ENCODE assay signal across 8 cellular contexts in the genomic region with DNA sequence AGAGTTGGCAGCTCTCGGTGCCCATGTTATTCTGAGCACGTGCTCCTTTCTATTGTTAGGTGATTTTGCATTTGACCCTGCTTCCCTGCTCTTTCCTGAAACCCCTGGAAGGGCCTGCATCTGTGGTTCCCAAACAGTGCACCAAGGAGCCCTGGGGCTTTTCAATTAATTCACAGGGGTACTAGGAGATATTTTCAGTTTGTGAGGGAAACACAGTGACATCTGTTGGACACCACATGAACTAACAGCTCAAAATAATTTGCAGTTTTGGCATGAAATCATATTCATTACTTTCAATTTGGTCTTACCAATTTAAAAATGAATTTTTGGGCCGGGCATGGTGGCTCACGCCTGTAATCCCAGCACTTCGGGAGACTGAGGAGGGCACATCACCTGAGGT.
DNase-seq lines count a peak whose midpoint lies in the region; ATAC-seq, FAIRE-seq and TF ChIP-seq lines count a peak whose summit lies in the region.

No MANE protein-coding gene starts in this region.

- H2BK5ac ChIP-seq in mesenchymal stem cell (ENCODE audit: low read depth, low read length, poor library complexity, severe bottlenecking), result no peak overlapping the region

- no peaks in the 10 kb centered on the region for H3K4me1 Mint-ChIP-seq in brain
- no peaks in the 10 kb centered on the region for H3K4me1 Mint-ChIP-seq in natural killer cell

- DNase-seq in D721Med (ENCODE audit: insufficient read length, low spot score) (no peak), Kasumi-1 (lab: John Stamatoyannopoulos, UW) (peak; percentile 32 to 36), mesenchymal stem cell (peak; percentile 23), GM19240 (ENCODE audit: insufficient read length, low spot score) (no peak), natural killer cell (no peak), cerebellar nuclear complex (lab: John Stamatoyannopoulos, UW) (no peak), NCI-H1048 (lab: John Stamatoyannopoulos, UW) (no peak)

- no peak overlapping the region for H2BK15ac ChIP-seq in mesenchymal stem cell (ENCODE audit: low read depth, poor library complexity, severe bottlenecking)

- no peak overlapping the region for H3K18ac ChIP-seq in mesenchymal stem cell (ENCODE audit: low read depth in 1 of 2, low read length in 2 of 2)

- H3K27ac Mint-ChIP-seq in brain (no peak overlapping the region), natural killer cell (no peak overlapping the region)

- H3K9me3 Mint-ChIP-seq in brain (peaks cover 0 to 3% (median 0%) of the 10 kb centered on the region in 5 experiments), natural killer cell (no peaks in the 10 kb centered on the region)

- H3K9ac ChIP-seq in mesenchymal stem cell (ENCODE audit: low read length), result no peak overlapping the region

- FAIRE-seq in D721Med (lab: Jason Lieb, UNC), result peak; percentile 55

- 87% methylated on average over 5 of the region's 5 CpGs for WGBS in mesenchymal stem cell

- no peak overlapping the region for H3K4me2 ChIP-seq in mesenchymal stem cell (ENCODE audit: low read length, poor library complexity, severe bottlenecking)

- H3K79me1 ChIP-seq in mesenchymal stem cell (replicated peaks; ENCODE audit: low read length, poor library complexity, severe bottlenecking), result no peaks in the 10 kb centered on the region

- peaks cover 0 to 7% of the 10 kb centered on the region in 2 experiments for H3K27me3 ChIP-seq in mesenchymal stem cell (ENCODE audit: control insufficient read depth in 1 of 2, insufficient read depth in 1 of 2, low read length in 2 of 2)

- H3K9me3 ChIP-seq in mesenchymal stem cell (ENCODE audit: control insufficient read depth, low read length), result no peaks in the 10 kb centered on the region

- no peak overlapping the region for H3K4ac ChIP-seq in mesenchymal stem cell (ENCODE audit: low read depth in 1 of 2, low read length in 2 of 2)

- no peak overlapping the region for H3K4me3 Mint-ChIP-seq in brain
- H3K4me3 Mint-ChIP-seq in natural killer cell, result no peak overlapping the region

- no peaks in the 10 kb centered on the region for H3K36me3 ChIP-seq in mesenchymal stem cell (ENCODE audit: control insufficient read depth in 1 of 2, insufficient read depth in 2 of 2, low read depth in 1 of 2, low read length in 2 of 2)

- H3K27me3 Mint-ChIP-seq in brain (peaks cover 14% of the 10 kb centered on the region), natural killer cell (ENCODE audit: low read depth in 2 of 2) (peaks cover 0 to 7% of the 10 kb centered on the region in 2 donors)

- H3K36me3 Mint-ChIP-seq in brain (no peaks in the 10 kb centered on the region), natural killer cell (no peaks in the 10 kb centered on the region)

- H3K27ac ChIP-seq in mesenchymal stem cell (ENCODE audit: low read length, poor library complexity, severe bottlenecking), result no peak overlapping the region

- H4K91ac ChIP-seq in mesenchymal stem cell (ENCODE audit: low read length), result no peak overlapping the region

- no peak overlapping the region for H3K14ac ChIP-seq in mesenchymal stem cell (ENCODE audit: low read length in 2 of 2)

- no peak overlapping the region for H2AK5ac ChIP-seq in mesenchymal stem cell (ENCODE audit: low read length, severe bottlenecking)

- no peak overlapping the region for H2AFZ ChIP-seq in mesenchymal stem cell (ENCODE audit: low read depth, low read length)

- ATAC-seq in natural killer cell, result no peak

- no peak overlapping the region for H3K4me3 ChIP-seq in mesenchymal stem cell (ENCODE audit: insufficient read depth in 1 of 2, low read depth in 1 of 2, low read length in 2 of 2)

- H2BK12ac ChIP-seq in mesenchymal stem cell (ENCODE audit: low read length in 2 of 2), result no peak overlapping the region

- H2BK120ac ChIP-seq in mesenchymal stem cell (ENCODE audit: low read depth, low read length), result no peak overlapping the region

- TF ChIP-seq CTCF in D721Med (IDR thresholded peaks at IDR 0.05; ENCODE audit: insufficient read depth, missing control alignments), result peak; percentile 41
- peak; percentile 18 to 60 for TF ChIP-seq CTCF in brain (conservative IDR thresholded peaks at IDR 0.05)
- TF ChIP-seq CTCF in natural killer cell (IDR thresholded peaks at IDR 0.05), result no peak

- intact Hi-C loops in natural killer cell (cut with micrococcal nuclease), result no loop called here

- no peak overlapping the region for H3K23ac ChIP-seq in mesenchymal stem cell (ENCODE audit: low read length in 2 of 2)

- H3K4me1 ChIP-seq in mesenchymal stem cell (ENCODE audit: control insufficient read depth, insufficient read depth, low read depth, low read length), result no peaks in the 10 kb centered on the region

- H4K8ac ChIP-seq in mesenchymal stem cell (ENCODE audit: low read length), result no peak overlapping the region

Comparison
In these comparisons a context has a peak if more than half of its experiments do, and no peak if none do; other contexts are left out.
1. DNase-seq: peak in Kasumi-1 (2 of 2) and mesenchymal stem cell (single experiment); none in D721Med (single experiment), GM19240 (single experiment), natural killer cell (single experiment), cerebellar nuclear complex (0 of 2) and NCI-H1048 (single experiment).